In the genomic region with DNA sequence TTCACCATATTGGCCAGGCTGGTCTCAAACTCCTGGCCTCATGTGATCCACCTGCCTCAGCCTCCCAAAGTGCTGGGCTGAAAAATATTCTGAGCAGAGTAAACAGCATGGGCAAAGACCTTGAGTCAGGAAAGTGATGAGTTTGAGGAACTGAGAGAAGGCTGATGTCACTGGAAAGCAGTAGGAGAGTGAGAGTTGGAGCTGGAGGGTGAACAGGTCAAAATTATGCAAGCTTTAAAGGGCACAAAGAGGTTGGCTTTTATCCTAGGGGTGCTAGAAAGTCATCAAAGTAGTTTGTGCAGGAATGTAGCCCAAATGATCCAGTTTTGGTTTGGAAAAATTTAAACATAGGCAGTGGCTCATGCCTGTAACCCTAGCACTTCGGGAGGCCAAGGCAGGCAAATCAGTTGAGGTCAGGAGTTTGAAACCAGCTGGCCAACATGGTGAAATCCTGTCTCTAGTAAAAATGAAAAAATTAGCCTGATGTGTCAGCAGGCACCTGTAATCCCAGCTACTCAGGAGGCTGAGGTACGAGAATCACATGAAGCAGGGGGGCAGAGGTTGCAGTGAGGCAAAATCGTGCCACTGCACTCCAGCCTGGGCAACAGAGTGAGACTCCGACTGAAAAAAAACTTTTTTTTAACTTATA, we compare ENCODE assay signal across 11 cellular contexts. TPM values are rescaled to one million over a fixed set of nuclear protein-coding genes. Genes with fewer than 3 reads are reported as not detected.
DNase-seq lines count a peak whose midpoint lies in the region; ATAC-seq lines count a peak whose summit lies in the region.
"Had no signal": no experiment of that assay in that cellular context is flagged by ENCODE, and none has a peak within 500 bp of the region (broad histone marks: within the 10 kb centered on the region; RNA-seq: fewer than 3 reads in every experiment).

No MANE protein-coding gene starts in this region.

- H3K4me1 Mint-ChIP-seq in activated T-helper 17 cell treated with anti-CD3 and anti-CD28 coated beads, Interleukin-2, amount 50 U/mL, for 72 hours = peaks cover 30% of the 10 kb centered on the region
- H3K4me1 Mint-ChIP-seq: nephron had no signal

- DNase-seq in CD1c-positive myeloid dendritic cell (ENCODE audit: extremely low spot score) (peak; percentile 81), inferior parietal cortex (ENCODE audit: extremely low spot score) (no peak), GM03348 (ENCODE audit: low spot score) (no peak), left colon (no peak), HT-29 (ENCODE audit: low spot score) (no peak)
- DNase-seq: activated T-cell treated with anti-CD3 and anti-CD28 coated beads, Interleukin-2, amount 50 U/mL, for 1 hour; erythroblast had no signal

- no peaks in the 10 kb centered on the region for H3K36me3 Mint-ChIP-seq in activated T-helper 17 cell treated with anti-CD3 and anti-CD28 coated beads, Interleukin-2, amount 50 U/mL, for 72 hours (ENCODE audit: low read depth)

- intact Hi-C loops in left colon (cut with DNase I, micrococcal nuclease) = no loop called here

- ATAC-seq in GM19351 (IDR thresholded peaks at IDR 0.05; ENCODE audit: unreplicated experiment) (peak; percentile 78), HG03064 (IDR thresholded peaks at IDR 0.05; ENCODE audit: low read depth, unreplicated experiment) (peak; percentile 54), left colon (no peak)
- peak; percentile 49 for ATAC-seq in activated T-helper 17 cell treated with anti-CD3 and anti-CD28 coated beads, Interleukin-2, amount 50 U/mL, for 72 hours (replicated peaks)

- no peaks in the 10 kb centered on the region for H3K9me3 Mint-ChIP-seq in activated T-helper 17 cell treated with anti-CD3 and anti-CD28 coated beads, Interleukin-2, amount 50 U/mL, for 72 hours

- H3K27ac Mint-ChIP-seq in activated T-helper 17 cell treated with anti-CD3 and anti-CD28 coated beads, Interleukin-2, amount 50 U/mL, for 72 hours = peak overlapping the region; percentile 37
- H3K27ac Mint-ChIP-seq: nephron had no signal

- peak overlapping the region; percentile 13 for H3K4me3 Mint-ChIP-seq in activated T-helper 17 cell treated with anti-CD3 and anti-CD28 coated beads, Interleukin-2, amount 50 U/mL, for 72 hours
- H3K4me3 Mint-ChIP-seq: nephron had no signal

- no peaks in the 10 kb centered on the region for H3K27me3 Mint-ChIP-seq in activated T-helper 17 cell treated with anti-CD3 and anti-CD28 coated beads, Interleukin-2, amount 50 U/mL, for 72 hours

RNA-seq across cellular contexts. Expression of a gene that starts 44.7 kb away (rescaled TPM):
- 10 to 100 TPM in 1 of 2 donors, 1 to 10 TPM in 1; 8.0 to 20.2 TPM for total RNA-seq in activated T-helper 17 cell treated with anti-CD3 and anti-CD28 coated beads, Interleukin-2, amount 50 U/mL, for 72 hours
- total RNA-seq in left colon = under 1 TPM; 0.12 to 0.39 TPM
- not detected in 2 replicates for total RNA-seq in HT-29 (2014; rRNA removed; shearing (Covaris generic))

RNA-seq across cellular contexts. Expression of a gene that starts 48.1 kb away (rescaled TPM):
- total RNA-seq in activated T-helper 17 cell treated with anti-CD3 and anti-CD28 coated beads, Interleukin-2, amount 50 U/mL, for 72 hours = 100 to 1,000 TPM; 149 to 209 TPM
- 100 to 1,000 TPM in 1 of 2 donors, 10 to 100 TPM in 1; 96.3 to 100 TPM for total RNA-seq in left colon
- total RNA-seq in HT-29 (2014; rRNA removed; shearing (Covaris generic)) = 26.3 and 30.5 TPM in 2 replicates
